35 cellular contexts compared by ENCODE assay signal in genomic region chr3:140268103-140268502, GRCh38.
"Had no signal": no experiment of that assay in that cellular context is flagged by ENCODE, and none has a peak within 500 bp of the region (broad histone marks: within the 10 kb centered on the region; RNA-seq: fewer than 3 reads in every experiment).

No MANE protein-coding gene starts in this region.

- H3K27me3 ChIP-seq: MG63 had no signal

- H3K4me3 ChIP-seq: MG63 had no signal

- H3K9me3 ChIP-seq: MG63 had no signal

- H3K36me3 ChIP-seq: MG63 had no signal

- DNase-seq: Karpas-422, Kasumi-1, MG63, MM.1S, MV-4-11, NCI-H1048, NCI-H1092 treated with DMSO at 0.1 percent for 48 hours, NCI-H1105, NCI-H1105 treated with DMSO at 0.1 percent for 48 hours, NCI-H1417, NCI-H1417 treated with DMSO at 0.1 percent for 48 hours, NCI-H1436, NCI-H1436 treated with DMSO at 0.1 percent for 48 hours, NCI-H146, NCI-H1694, NCI-H1694 treated with DMSO at 0.1 percent for 48 hours, NCI-H187, NCI-H187 treated with DMSO at 0.1 percent for 48 hours, NCI-H1930, NCI-H2029, NCI-H2029 treated with DMSO at 0.1 percent for 48 hours, NCI-H2081, NCI-H2081 treated with DMSO at 0.1 percent for 48 hours, NCI-H2107, NCI-H2171, NCI-H2171 treated with DMSO at 0.1 percent for 48 hours, NCI-H2227 treated with DMSO at 0.1 percent for 48 hours, NCI-H226, NCI-H345, NCI-H446, NCI-H446 treated with DMSO at 0.1 percent for 48 hours, NCI-H510A, NCI-H510A treated with DMSO at 0.1 percent for 48 hours, NCI-H524, NCI-H524 treated with DMSO at 0.1 percent for 48 hours had no signal
